Comparison of ENCODE assay signal across 3 cellular contexts in genomic region chr10:60144099-60144498, GRCh38.
TF ChIP-seq lines count a peak whose summit lies in the region.

No MANE protein-coding gene starts in this region.

TF ChIP-seq in liver, 16 proteins besides CTCF, POLR2A, EP300 and RAD21:
- peak; percentile 6 for TF ChIP-seq SP1 (IDR thresholded peaks at IDR 0.05)
- TF ChIP-seq HNF4A (conservative IDR thresholded peaks at IDR 0.05): peak; percentile 44 to 47
- no peak for TF ChIP-seq MAX (IDR thresholded peaks at IDR 0.05)
- TF ChIP-seq TAF1 (conservative IDR thresholded peaks at IDR 0.05): no peak

TF ChIP-seq in HepG2, 621 proteins besides CTCF, POLR2A, EP300 and RAD21:
- TF ChIP-seq EEA1 (CRISPR knock-in tag; IDR thresholded peaks at IDR 0.05; ENCODE audit: borderline replicate concordance) (no peak), ZNF256 (CRISPR knock-in tag; conservative IDR thresholded peaks at IDR 0.05) (no peak), ZBTB14 (CRISPR knock-in tag; IDR thresholded peaks at IDR 0.05) (no peak), ZNF766 (CRISPR knock-in tag; IDR thresholded peaks at IDR 0.05; ENCODE audit: borderline replicate concordance) (no peak), ZBTB38 (CRISPR knock-in tag; IDR thresholded peaks at IDR 0.05) (no peak), ATF3 (CRISPR knock-in tag; IDR thresholded peaks at IDR 0.05) (no peak), ZNF574 (CRISPR knock-in tag; IDR thresholded peaks at IDR 0.05) (no peak), CCAR2 (optimal IDR thresholded peaks at IDR 0.05; ENCODE audit: low read depth, low read length) (no peak), ZNF34 (CRISPR knock-in tag; IDR thresholded peaks at IDR 0.05; ENCODE audit: borderline replicate concordance) (no peak), THAP8 (CRISPR knock-in tag; IDR thresholded peaks at IDR 0.05; ENCODE audit: borderline replicate concordance) (no peak), SUZ12 (IDR thresholded peaks at IDR 0.05; ENCODE audit: low read depth, low read length) (no peak), YEATS4 (CRISPR knock-in tag; IDR thresholded peaks at IDR 0.05; ENCODE audit: borderline replicate concordance) (no peak), ZNF101 (CRISPR knock-in tag; IDR thresholded peaks at IDR 0.05; ENCODE audit: borderline replicate concordance, low read depth) (no peak), ZNF780A (CRISPR knock-in tag; IDR thresholded peaks at IDR 0.05) (no peak), REXO4 (CRISPR knock-in tag; IDR thresholded peaks at IDR 0.05; ENCODE audit: borderline replicate concordance) (no peak)

TF ChIP-seq in H1, 55 proteins besides CTCF, POLR2A, EP300 and RAD21:
- TF ChIP-seq SIRT6 (IDR thresholded peaks at IDR 0.05; ENCODE audit: low read length) (no peak), ZNF274 (IDR thresholded peaks at IDR 0.05; ENCODE audit: borderline replicate concordance, extremely low read depth, low read length) (no peak)
